In genomic region chr1:180181048-180181447, GRCh38 we compare ENCODE assay signal across 9 cellular contexts. TPM values are rescaled to one million over a fixed set of nuclear protein-coding genes. Genes with fewer than 3 reads are reported as not detected.
DNase-seq lines count a peak whose midpoint lies in the region; ATAC-seq, FAIRE-seq and TF ChIP-seq lines count a peak whose summit lies in the region.
"Had no signal": no experiment of that assay in that cellular context is flagged by ENCODE, and none has a peak within 500 bp of the region (broad histone marks: within the 10 kb centered on the region; RNA-seq: fewer than 3 reads in every experiment).

No MANE protein-coding gene starts in this region.

- DNase-seq in heart left ventricle, result no peak
- no peak for DNase-seq in right cardiac atrium
- DNase-seq in NCI-H1694 treated with DMSO at 0.1 percent for 48 hours (lab: John Stamatoyannopoulos, UW), result peak; percentile 36
- DNase-seq in choroid plexus epithelial cell (ENCODE audit: low read depth), result peak; percentile 40
- peak; percentile 27 for DNase-seq in spleen
- DNase-seq in GM19239 (ENCODE audit: insufficient read length, low spot score), result no peak

- H3K9me3 ChIP-seq in heart left ventricle, result no peaks in the 10 kb centered on the region
- H3K9me3 ChIP-seq in right cardiac atrium (ENCODE audit: control insufficient read depth, low read length), result no peaks in the 10 kb centered on the region
- no peaks in the 10 kb centered on the region for H3K9me3 ChIP-seq in spleen

- peaks cover 0 to 63% (median 34%) of the 10 kb centered on the region in 9 donors for H3K36me3 ChIP-seq in heart left ventricle
- H3K36me3 ChIP-seq in spleen, result peaks cover 0 to 85% (median 39%) of the 10 kb centered on the region in 6 donors

- TF ChIP-seq POLR2A in heart left ventricle (IDR thresholded peaks at IDR 0.05) (no peak), spleen (IDR thresholded peaks at IDR 0.05) (no peak)

- WGBS in heart left ventricle, 4 donors, result 76 to 90% (median 84%) methylated on average over 7 of the region's 7 CpGs
- 72% methylated on average over 7 of the region's 7 CpGs for WGBS in right cardiac atrium
- WGBS in spleen, 5 donors, result 74 to 90% (median 82%) methylated on average over 7 of the region's 7 CpGs

- H3K27ac ChIP-seq in heart left ventricle (no peak overlapping the region), right cardiac atrium (ENCODE audit: low read length) (no peak overlapping the region), spleen (no peak overlapping the region)
- H3K27ac ChIP-seq: skin epidermis had no signal

- intact Hi-C loops in heart left ventricle (cut with DNase I), result loop anchor here in 3 of 10 donors (10.0 kb wide), 4 partner anchors 234 to 476 kb away; no protein-coding TSS in a partner anchor
- intact Hi-C loops in right cardiac atrium (cut with DNase I), result no loop called here
- intact Hi-C loops in spleen (cut with DNase I; ENCODE audit: low total_unique reads), result loop anchor here (10.0 kb wide), 1 partner anchor 294 kb away; no protein-coding TSS in a partner anchor

- TF ChIP-seq CTCF in heart left ventricle (IDR thresholded peaks at IDR 0.05), result peak in 8 of 12 donors; percentile 19 to 46 (median 36)
- peak; percentile 57 for TF ChIP-seq CTCF in choroid plexus epithelial cell (conservative IDR thresholded peaks at IDR 0.05; ENCODE audit: low read depth, low read length)
- TF ChIP-seq CTCF in spleen (IDR thresholded peaks at IDR 0.05 in 8 of 11, conservative IDR thresholded peaks at IDR 0.05 in 3 of 11), result peak in 3 of 11 experiments; percentile 10 to 24 (median 24)

- ATAC-seq in heart left ventricle, result no peak
- ATAC-seq in right cardiac atrium, result no peak
- ATAC-seq in HG03354 (IDR thresholded peaks at IDR 0.05; ENCODE audit: poor library complexity, severe bottlenecking, unreplicated experiment), result no peak
- no peak for ATAC-seq in HG03280 (IDR thresholded peaks at IDR 0.05; ENCODE audit: unreplicated experiment)

- FAIRE-seq in GM19239 (lab: Jason Lieb, UNC), result no peak

- no peaks in the 10 kb centered on the region for H3K27me3 ChIP-seq in heart left ventricle
- H3K27me3 ChIP-seq in right cardiac atrium (ENCODE audit: control insufficient read depth, insufficient read depth), result no peaks in the 10 kb centered on the region
- H3K27me3 ChIP-seq in spleen (replicated peaks in 1 of 7), result no peaks in the 10 kb centered on the region

- H3K4me3 ChIP-seq in heart left ventricle, result no peak overlapping the region
- no peak overlapping the region for H3K4me3 ChIP-seq in right cardiac atrium (ENCODE audit: low read length)
- H3K4me3 ChIP-seq in choroid plexus epithelial cell (ENCODE audit: low read depth, low read length), result no peak overlapping the region
- H3K4me3 ChIP-seq in spleen, result no peak overlapping the region
- H3K4me3 ChIP-seq: skin epidermis had no signal

- H3K4me1 ChIP-seq in heart left ventricle (peaks cover 0 to 5% (median 1%) of the 10 kb centered on the region in 12 donors), right cardiac atrium (ENCODE audit: control insufficient read depth, insufficient read depth, low read length) (no peaks in the 10 kb centered on the region), spleen (peaks cover 0 to 13% (median 6%) of the 10 kb centered on the region in 6 donors)

RNA-seq across cellular contexts. Expression of gene QSOX1, which starts 26.4 kb away (rescaled TPM):
- 100 to 1,000 TPM in 6 of 9 donors, 10 to 100 TPM in 3; 62.3 to 250 (median 122) TPM for total RNA-seq in heart left ventricle
- 100 to 1,000 TPM in 1 of 2 donors, 10 to 100 TPM in 1; 63.2 to 181 TPM for polyA plus RNA-seq in heart left ventricle
- total RNA-seq in right cardiac atrium, result 100 to 1,000 TPM; 349 to 399 (median 370) TPM
- 218 TPM for polyA plus RNA-seq in right cardiac atrium
- 10 to 100 TPM; 40.8 to 78.9 (median 69.0) TPM for total RNA-seq in spleen
- polyA plus RNA-seq in spleen, result 10 to 100 TPM; 35.2 to 54.9 (median 52.9) TPM

RNA-seq across cellular contexts. Expression of gene LHX4, which starts 49.0 kb away (rescaled TPM):
- not detected for total RNA-seq in heart left ventricle
- polyA plus RNA-seq in heart left ventricle, result not detected
- total RNA-seq in right cardiac atrium, result not detected
- polyA plus RNA-seq in right cardiac atrium, result 0.02 TPM
- 1 to 10 TPM in 1 of 7 donors, under 1 TPM in 1, not detected in 5; 0.68 to 2.0 TPM for total RNA-seq in spleen
- polyA plus RNA-seq in spleen, result under 1 TPM; 0.02 to 0.03 (median 0.02) TPM

Comparison
In these comparisons a context has a peak if more than half of its experiments do, and no peak if none do; other contexts are left out.
1. DNase-seq: peak in NCI-H1694 treated with DMSO at 0.1 percent for 48 hours (single experiment), choroid plexus epithelial cell (single experiment) and spleen (single experiment); none in heart left ventricle (0 of 5), right cardiac atrium (0 of 3) and GM19239 (single experiment).